ENCODE assay signal across 17 cellular contexts in genomic region chr12:132287391-132288238, GRCh38. TPM values are rescaled to one million over a fixed set of nuclear protein-coding genes. Genes with fewer than 3 reads are reported as not detected.
A peak's percentile ranks its signal among the peaks of the same experiment; 100 is the strongest.
DNase-seq lines count a peak whose midpoint lies in the region; ATAC-seq, FAIRE-seq and TF ChIP-seq lines count a peak whose summit lies in the region.
"Had no signal": no experiment of that assay in that cellular context is flagged by ENCODE, and none has a peak within 500 bp of the region (broad histone marks: within the 10 kb centered on the region; RNA-seq: fewer than 3 reads in every experiment).

No MANE protein-coding gene starts in this region.

- FAIRE-seq in H1 (lab: Jason Lieb, UNC) = no peak

- H4K91ac ChIP-seq in H1 (replicated peaks; ENCODE audit: insufficient read length, low read length) = no peak overlapping the region

- no peak overlapping the region for H2BK5ac ChIP-seq in H1 (ENCODE audit: low read depth, low read length)

- BruUV-seq in PC-3 (replicated peaks; lab: Mats Ljungman, UMichigan) = TSS peak; percentile 84

- peak; percentile 12 for DNase-seq in left cardiac atrium
- no peak for DNase-seq in cardiac septum (ENCODE audit: low spot score)
- no peak for DNase-seq in PC-3
- no peak for DNase-seq in H1 (ENCODE audit: low read depth in 1 of 2, low spot score in 2 of 2)
- peak; percentile 58 for DNase-seq in spleen
- no peak for DNase-seq in NCI-H526 (lab: John Stamatoyannopoulos, UW)
- no peak for DNase-seq in kidney glomerular epithelial cell (lab: John Stamatoyannopoulos, UW)
- no peak for DNase-seq in NCI-H2227 treated with DMSO at 0.1 percent for 48 hours (lab: John Stamatoyannopoulos, UW)
- DNase-seq: COR-L47, DMS153, H7, NCI-H1417, NCI-H1930, NCI-H524, RPMI8226 had no signal

- H3K23ac ChIP-seq in H1 (ENCODE audit: insufficient read length) = no peak overlapping the region

- 86% methylated on average over 35 of the region's 36 CpGs; no CpG with 5 or more reads in 1 of the 2 experiments for WGBS in H1 (ENCODE audit: extremely low coverage in 1 of 2, insufficient coverage in 1 of 2, insufficient read length in 1 of 2, insufficient replicate concordance in 2 of 2, low coverage in 1 of 2, low lambda C conversion rate in 2 of 2, missing lambda C conversion rate in 1 of 2), 2 experiments
- 77 to 88% (median 81%) methylated on average over 26 to 36 of the region's 36 CpGs for WGBS in spleen, 5 donors

- H3K4me3 ChIP-seq in PC-3 (ENCODE audit: low read length) (no peak overlapping the region), H1 (ENCODE audit: extremely low read depth in 1 of 4, insufficient read depth in 2 of 4, low read depth in 3 of 4, low read length in 4 of 4) (no peak overlapping the region), spleen (no peak overlapping the region)

- peak overlapping the region; percentile 5; the same call in 1 of the 2 replicates for H3K4me2 ChIP-seq in PC-3 (ENCODE audit: low read length)
- H3K4me2 ChIP-seq in H1 (ENCODE audit: insufficient read depth in 1 of 2, low read depth in 2 of 2, low read length in 2 of 2) = no peak overlapping the region

- no peak overlapping the region for H3K56ac ChIP-seq in H1 (replicated peaks; ENCODE audit: insufficient read length, low read depth, low read length)

- H3K27me3 ChIP-seq in PC-3 (ENCODE audit: low read length) (no peaks in the 10 kb centered on the region), H1 (replicated peaks in 1 of 4; ENCODE audit: control insufficient read depth in 3 of 4, extremely low read depth in 1 of 4, insufficient read depth in 3 of 4, low read length in 3 of 4) (peaks cover 0 to 17% (median 8%) of the 10 kb centered on the region in 4 experiments; a peak in 4 of 7 replicates), spleen (replicated peaks in 1 of 7) (peaks cover 0 to 59% (median 10%) of the 10 kb centered on the region in 7 donors)

- no peak overlapping the region for H2BK15ac ChIP-seq in H1 (ENCODE audit: low read length)

- no peak overlapping the region for H4K8ac ChIP-seq in H1 (ENCODE audit: extremely low read depth, insufficient read depth, low read length)

- H3K9ac ChIP-seq in PC-3 (ENCODE audit: low read length) (no peak overlapping the region; the same call in 1 of the 2 replicates), H1 (replicated peaks in 1 of 4; ENCODE audit: extremely low read depth in 1 of 4, low read depth in 3 of 4, low read length in 3 of 4) (no peak overlapping the region)

- H2AK5ac ChIP-seq in H1 (ENCODE audit: low read depth, low read length) = no peak overlapping the region; the same call in 1 of the 2 replicates

- H3K4ac ChIP-seq in H1 (replicated peaks; ENCODE audit: insufficient read length, low read depth, low read length) = peak overlapping the region; percentile 23

- H4K20me1 ChIP-seq in PC-3 (ENCODE audit: low read length) (no peaks in the 10 kb centered on the region), H1 (replicated peaks in 1 of 2; ENCODE audit: control insufficient read depth in 1 of 2, insufficient read depth in 2 of 2, low read length in 2 of 2) (no peaks in the 10 kb centered on the region)

- H3K36me3 ChIP-seq in PC-3 (ENCODE audit: low read depth, low read length) (no peaks in the 10 kb centered on the region), H1 (ENCODE audit: control insufficient read depth in 2 of 4, insufficient read depth in 4 of 4, low read length in 3 of 4) (no peaks in the 10 kb centered on the region), spleen (no peaks in the 10 kb centered on the region)

- H4K5ac ChIP-seq in H1 (ENCODE audit: insufficient read length, low read depth, low read length) = no peak overlapping the region

- no peaks in the 10 kb centered on the region for H3K79me2 ChIP-seq in PC-3 (ENCODE audit: low read length)
- H3K79me2 ChIP-seq in H1 (ENCODE audit: control insufficient read depth in 1 of 2, insufficient read depth in 2 of 2, low read length in 2 of 2) = no peaks in the 10 kb centered on the region

- intact Hi-C loops in left cardiac atrium (cut with DNase I) = no loop called here
- intact Hi-C loops in cardiac septum (cut with DNase I) = no loop called here
- intact Hi-C loops in PC-3 (cut with micrococcal nuclease) = loop anchor here (5.0 to 10.0 kb wide), 2 partner anchors 40 to 107 kb away; partner anchors contain the start of gene GALNT9
- intact Hi-C loops in spleen (cut with DNase I; ENCODE audit: low total_unique reads) = no loop called here

- H3K4me1 ChIP-seq in PC-3 (ENCODE audit: insufficient read depth, low read length) (peaks cover 58% of the 10 kb centered on the region), H1 (replicated peaks in 1 of 4; ENCODE audit: control insufficient read depth in 3 of 4, insufficient read depth in 4 of 4, low read length in 3 of 4) (peaks cover 5 to 36% (median 30%) of the 10 kb centered on the region in 4 experiments), spleen (peaks cover 0 to 41% (median 23%) of the 10 kb centered on the region in 6 donors)

- H3K9me3 ChIP-seq in PC-3 (ENCODE audit: low read length) = no peaks in the 10 kb centered on the region
- peaks cover 3 to 20% of the 10 kb centered on the region in 2 experiments; a peak in 3 of 4 replicates for H3K9me3 ChIP-seq in H1 (ENCODE audit: insufficient read depth in 2 of 2, low read depth in 1 of 2, low read length in 1 of 2)
- H3K9me3 ChIP-seq in spleen = no peaks in the 10 kb centered on the region

- peaks cover 4% of the 10 kb centered on the region for H3F3A ChIP-seq in PC-3 (ENCODE audit: low read length, unreplicated experiment)

- H3K14ac ChIP-seq in H1 (ENCODE audit: insufficient read length) = no peak overlapping the region

- H3K9me2 ChIP-seq in PC-3 (replicated peaks; ENCODE audit: low read length) = no peaks in the 10 kb centered on the region

- no peak overlapping the region for H2BK120ac ChIP-seq in H1 (replicated peaks; ENCODE audit: low read depth, low read length)

- H3K27ac ChIP-seq in PC-3 (ENCODE audit: low read length) (peak overlapping the region; percentile 52), H1 (ENCODE audit: low read depth, low read length) (no peak overlapping the region), spleen (no peak overlapping the region)

- no peaks in the 10 kb centered on the region for H3K23me2 ChIP-seq in H1 (ENCODE audit: low read depth, low read length)

- H3K18ac ChIP-seq in H1 (ENCODE audit: extremely low read depth, low read length) = no peak overlapping the region

- H2BK12ac ChIP-seq in H1 (ENCODE audit: low read depth, low read length) = no peak overlapping the region

- no peak for TF ChIP-seq EP300 in H1 (IDR thresholded peaks at IDR 0.05; ENCODE audit: borderline replicate concordance in 1 of 2, low read depth in 2 of 2, low read length in 2 of 2)

- no peak for TF ChIP-seq POLR2A in H1 (IDR thresholded peaks at IDR 0.05; ENCODE audit: control extremely low read depth in 1 of 2, low read depth in 2 of 2, low read length in 2 of 2)
- no peak for TF ChIP-seq POLR2A in spleen (IDR thresholded peaks at IDR 0.05)

- TF ChIP-seq CTCF in PC-3 (conservative IDR thresholded peaks at IDR 0.05; ENCODE audit: low read depth, low read length) (no peak), H1 (IDR thresholded peaks at IDR 0.05; ENCODE audit: control extremely low read depth in 1 of 3, insufficient read depth in 1 of 3, low read depth in 1 of 3, low read length in 3 of 3) (no peak), spleen (IDR thresholded peaks at IDR 0.05 in 8 of 11, conservative IDR thresholded peaks at IDR 0.05 in 3 of 11) (no peak)

- CTCF ChIA-PET in PC-3 (lab: Charles Lee) (no interaction called here), H1 (lab: Charles Lee; ENCODE audit: partially characterized antibody) (interaction anchor here (3.7 kb wide), 1 partner anchor 55 kb away, joined by 30 read pairs; no protein-coding TSS in a partner anchor)

- no peak overlapping the region for H2BK20ac ChIP-seq in H1 (ENCODE audit: low read length)

- H3K79me1 ChIP-seq in H1 (ENCODE audit: low read depth, low read length) = no peaks in the 10 kb centered on the region; the same call in 1 of the 2 replicates

- TF ChIP-seq RAD21 in H1 (IDR thresholded peaks at IDR 0.05 in 1 of 2, conservative IDR thresholded peaks at IDR 0.05 in 1 of 2; ENCODE audit: low read depth in 2 of 2, low read length in 2 of 2) = no peak

- no peak overlapping the region for H2AFZ ChIP-seq in PC-3 (ENCODE audit: low read length)
- H2AFZ ChIP-seq in H1 (ENCODE audit: low read length) = no peak overlapping the region

- POLR2A ChIA-PET in PC-3 (lab: Charles Lee; ENCODE audit: unreplicated experiment) = no interaction called here
- POLR2A ChIA-PET in H1 (lab: Charles Lee; ENCODE audit: partially characterized antibody) = no interaction called here

- ATAC-seq in left cardiac atrium = no peak
- ATAC-seq in PC-3 = 0 out of 2 replicates have a peak, but pooled peaks have one; percentile 0

TF ChIP-seq in H1, 55 proteins besides CTCF, POLR2A, EP300 and RAD21:
- no peak for TF ChIP-seq RBBP5 (IDR thresholded peaks at IDR 0.05; ENCODE audit: borderline replicate concordance, low read depth, low read length)
- no peak for TF ChIP-seq SP1 (IDR thresholded peaks at IDR 0.05; ENCODE audit: low read depth, low read length)

RNA-seq across cellular contexts. Expression of gene GALNT9, which starts 41.8 kb away (rescaled TPM):
- 1 to 10 TPM; 2.6 to 2.7 TPM for total RNA-seq in left cardiac atrium
- not detected for total RNA-seq in cardiac septum
- 0.44 TPM in 1 of 2 replicates, not detected in the other for total RNA-seq in PC-3 (2014; rRNA removed)
- 2.0 and 3.3 TPM in 2 replicates for total RNA-seq in H1 (2021; fragmentation: NEBNext Ultra II Directional; extraction: Animal tissue kit (Norgen Biotek cat#: 25700))
- 3.6 and 5.3 TPM in 2 replicates for polyA plus RNA-seq in H1 (2011; rRNA removed)
- 6.1 TPM for polyA plus RNA-seq in H1 (2011; cell fraction: cytosol; rRNA removed)
- 9.4 TPM for polyA plus RNA-seq in H1 (2011; cell fraction: nucleus; rRNA removed)
- polyA plus RNA-seq in H1 (2012, experiment 1 of 2) = 2.3 to 3.6 TPM (median 3.1 TPM) in 4 replicates
- 2.3 TPM for polyA plus RNA-seq in H1 (2012, experiment 2 of 2)
- polyA plus RNA-seq in H1 (2013, experiment 1 of 2) = 0.73 TPM
- 0.92 TPM for polyA plus RNA-seq in H1 (2013, experiment 2 of 2)
- polyA minus RNA-seq in H1 (2011; rRNA and poly(A)+ RNA removed) = 2.3 and 4.0 TPM in 2 replicates
- 4.0 TPM for polyA minus RNA-seq in H1 (2011; cell fraction: cytosol; rRNA and poly(A)+ RNA removed)
- polyA minus RNA-seq in H1 (2011; cell fraction: nucleus; rRNA and poly(A)+ RNA removed) = 4.2 TPM
- 1 to 10 TPM in 5 of 7 donors, under 1 TPM in 2; 0.52 to 2.4 (median 1.4) TPM for total RNA-seq in spleen
- polyA plus RNA-seq in spleen = under 1 TPM; 0.20 to 0.51 (median 0.30) TPM
- total RNA-seq: HT1080, SK-MEL-5 had no signal

Comparison
In these comparisons a context has a peak if more than half of its experiments do, and no peak if none do; other contexts are left out.
1. DNase-seq: peak in left cardiac atrium (single experiment) and spleen (single experiment); none in cardiac septum (single experiment), PC-3 (single experiment), H1 (0 of 2), NCI-H526 (0 of 2), kidney glomerular epithelial cell (single experiment) and NCI-H2227 treated with DMSO at 0.1 percent for 48 hours (single experiment).